In genomic region chr7:150975536-150976285, GRCh38 we compare ENCODE assay signal across 9 cellular contexts. TPM values are rescaled to one million over a fixed set of nuclear protein-coding genes. Genes with fewer than 3 reads are reported as not detected.
DNase-seq lines count a peak whose midpoint lies in the region; TF ChIP-seq lines count a peak whose summit lies in the region.
"Had no signal": no experiment of that assay in that cellular context is flagged by ENCODE, and none has a peak within 500 bp of the region (broad histone marks: within the 10 kb centered on the region; RNA-seq: fewer than 3 reads in every experiment).

No MANE protein-coding gene starts in this region.

- peaks cover 57% of the 10 kb centered on the region for H3K27me3 ChIP-seq in HUES6 (ENCODE audit: control insufficient read depth, insufficient read depth, low read length)
- peaks cover 8% of the 10 kb centered on the region for H3K27me3 ChIP-seq in muscle layer of duodenum (ENCODE audit: low read depth, low read length)

- intact Hi-C loops in CD14-positive monocyte (cut with micrococcal nuclease) = no loop called here

- H3K4me1 Mint-ChIP-seq in CD14-positive monocyte = peaks cover 18% of the 10 kb centered on the region

- peaks cover 0 to 23% (median 8%) of the 10 kb centered on the region in 7 donors for H3K9me3 Mint-ChIP-seq in CD14-positive monocyte

- peak overlapping the region; percentile 97 for H3K4me3 ChIP-seq in HUES6 (ENCODE audit: low read depth, low read length)
- H3K4me3 ChIP-seq in muscle layer of duodenum (ENCODE audit: low read depth in 1 of 2, low read length in 2 of 2) = peak overlapping the region; percentile 27 to 69

- H3K4me3 Mint-ChIP-seq in CD14-positive monocyte = peak overlapping the region; percentile 17 to 75

- no peak overlapping the region for H3K27ac ChIP-seq in HUES6 (ENCODE audit: low read depth, low read length)
- peak overlapping the region; percentile 84 for H3K27ac ChIP-seq in angular gyrus (ENCODE audit: low read depth, low read length)
- H3K27ac ChIP-seq in muscle layer of duodenum (ENCODE audit: low read length) = no peak overlapping the region

- TF ChIP-seq CTCF in CD14-positive monocyte (IDR thresholded peaks at IDR 0.05) = no peak

- peaks cover 69 to 84% (median 70%) of the 10 kb centered on the region in 3 donors for H3K27me3 Mint-ChIP-seq in CD14-positive monocyte (ENCODE audit: low read depth in 3 of 3)

- H3K27ac Mint-ChIP-seq in CD14-positive monocyte = no peak overlapping the region

- H3K9me3 ChIP-seq in HUES6 (ENCODE audit: control insufficient read depth, insufficient read depth, low read depth, low read length) (no peaks in the 10 kb centered on the region), muscle layer of duodenum (ENCODE audit: control insufficient read depth in 1 of 2, low read length in 2 of 2) (no peaks in the 10 kb centered on the region)

- peaks cover 59% of the 10 kb centered on the region for H3K4me1 ChIP-seq in HUES6 (ENCODE audit: control insufficient read depth, insufficient read depth, low read length)
- H3K4me1 ChIP-seq in muscle layer of duodenum (ENCODE audit: control insufficient read depth in 1 of 2, insufficient read depth in 2 of 2, low read length in 2 of 2) = peaks cover 22 to 86% of the 10 kb centered on the region in 2 donors

- DNase-seq in CD14-positive monocyte (ENCODE audit: low spot score) = no peak
- DNase-seq in NCI-H226 = no peak
- DNase-seq in NCI-H2196 (lab: John Stamatoyannopoulos, UW; ENCODE audit: unreplicated experiment) = no peak
- no peak for DNase-seq in activated effector memory CD4-positive, alpha-beta T cell treated with Interleukin-2 at 50 U/mL for 16 hours
- no peak for DNase-seq in NOMO-1 treated with DMSO at 0.1 percent for 48 hours (lab: John Stamatoyannopoulos, UW; ENCODE audit: unreplicated experiment)
- DNase-seq: NCI-H1048 had no signal

- H3K36me3 Mint-ChIP-seq in CD14-positive monocyte = peaks cover 0 to 7% of the 10 kb centered on the region in 2 donors

- H3K36me3 ChIP-seq in HUES6 (ENCODE audit: control insufficient read depth, insufficient read depth, low read length) = no peaks in the 10 kb centered on the region
- H3K36me3 ChIP-seq in muscle layer of duodenum (ENCODE audit: control insufficient read depth in 1 of 2, insufficient read depth in 2 of 2, low read length in 2 of 2) = no peaks in the 10 kb centered on the region

- H3K9ac ChIP-seq in HUES6 (ENCODE audit: low read length) = no peak overlapping the region

RNA-seq across cellular contexts. Expression of gene KCNH2, which starts 2.4 kb away (rescaled TPM):
- polyA plus RNA-seq in CD14-positive monocyte = not detected

RNA-seq across cellular contexts. Expression of gene NOS3, which starts 15.1 kb away (rescaled TPM):
- polyA plus RNA-seq in CD14-positive monocyte = under 1 TPM; 0.26 to 0.72 TPM

RNA-seq across cellular contexts. Expression of gene ATG9B, which starts 48.6 kb away (rescaled TPM):
- under 1 TPM in 1 of 2 donors, not detected in 1; 0.30 TPM for polyA plus RNA-seq in CD14-positive monocyte

RNA-seq across cellular contexts. Expression of gene ABCB8, which starts 52.5 kb away (rescaled TPM):
- 1 to 10 TPM; 9.3 to 9.5 TPM for polyA plus RNA-seq in CD14-positive monocyte
